ENCODE assay signal across 1 cellular context in genomic region chr14:72925171-72925759, GRCh38.
TF ChIP-seq lines count a peak whose summit lies in the region.

No MANE protein-coding gene starts in this region.

TF ChIP-seq in GM23338, 12 proteins besides CTCF, POLR2A, EP300 and RAD21 (continued from another document):
- TF ChIP-seq ZNF462 (CRISPR knock-in tag; IDR thresholded peaks at IDR 0.05): no peak
- TF ChIP-seq JUNB (IDR thresholded peaks at IDR 0.05; ENCODE audit: unreplicated experiment): no peak
- no peak for TF ChIP-seq EZH2phosphoT487 (IDR thresholded peaks at IDR 0.05; ENCODE audit: unreplicated experiment)
- no peak for TF ChIP-seq EZH2 (IDR thresholded peaks at IDR 0.05; ENCODE audit: low read depth, unreplicated experiment)
- TF ChIP-seq ZNF114 (CRISPR knock-in tag; IDR thresholded peaks at IDR 0.05): no peak
- no peak for TF ChIP-seq ZNF331 (CRISPR knock-in tag; IDR thresholded peaks at IDR 0.05; ENCODE audit: low read depth)
